ENCODE assay signal across 18 cellular contexts in the genomic region with DNA sequence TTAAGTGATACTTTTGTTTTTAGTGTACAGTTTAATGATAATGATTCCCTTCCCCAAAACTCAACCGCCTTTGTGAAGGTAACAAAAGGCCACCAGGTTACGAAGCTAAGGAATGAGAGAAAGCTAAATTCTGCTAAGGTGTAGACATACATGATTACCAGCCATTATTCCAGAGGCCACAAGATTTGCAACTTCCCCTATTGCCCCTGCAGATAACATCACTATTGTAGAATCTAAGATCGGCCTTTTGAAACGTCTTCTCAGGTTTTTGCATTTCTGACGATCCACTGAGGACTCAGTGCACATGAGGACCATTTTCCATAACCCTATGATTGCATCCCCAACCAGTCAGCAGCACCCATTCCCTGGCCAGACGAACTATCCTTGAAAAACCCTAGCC. TPM values are rescaled to one million over a fixed set of nuclear protein-coding genes. Genes with fewer than 3 reads are reported as not detected.
DNase-seq lines count a peak whose midpoint lies in the region; ATAC-seq, FAIRE-seq and TF ChIP-seq lines count a peak whose summit lies in the region.
"Had no signal": no experiment of that assay in that cellular context is flagged by ENCODE, and none has a peak within 500 bp of the region (broad histone marks: within the 10 kb centered on the region; RNA-seq: fewer than 3 reads in every experiment).

No MANE protein-coding gene starts in this region.

- H3K79me2 ChIP-seq in K562 (ENCODE audit: control insufficient read depth, insufficient read depth, low read length) = no peaks in the 10 kb centered on the region

- POLR2A ChIA-PET in K562 (lab: Yijun Ruan, JAX) = interaction anchor here (1.3 kb wide), 1 partner anchor 31 kb away, joined by 4 read pairs; no protein-coding TSS in a partner anchor

- H3K27ac ChIP-seq in K562 (ENCODE audit: extremely low read depth, low read depth, low read length) = no peak overlapping the region
- no peak overlapping the region for H3K27ac ChIP-seq in ascending aorta
- H3K27ac ChIP-seq: 22Rv1, Peyer's patch had no signal

- no peak overlapping the region for H2AFZ ChIP-seq in K562 (ENCODE audit: low read depth, low read length)

- no peak for TF ChIP-seq EP300 in K562 (IDR thresholded peaks at IDR 0.05; ENCODE audit: low read length)

- no TSS peak for BruUV-seq in K562 (replicated peaks; lab: Mats Ljungman, UMichigan)

- intact Hi-C loops in K562 (cut with micrococcal nuclease) = no loop called here
- intact Hi-C loops in ascending aorta (cut with DNase I) = no loop called here
- intact Hi-C loops in Right ventricle myocardium superior (cut with DNase I) = no loop called here

- in situ Hi-C loops in K562 (cut with MboI) = no loop called here

- no peak for TF ChIP-seq RAD21 in K562 (CRISPR knock-in tag; conservative IDR thresholded peaks at IDR 0.05 in 1 of 2, IDR thresholded peaks at IDR 0.05 in 1 of 2)

- H3K9me3 ChIP-seq in K562 (replicated peaks; ENCODE audit: control insufficient read depth, insufficient read depth, low read depth, low read length) (no peaks in the 10 kb centered on the region), ascending aorta (no peaks in the 10 kb centered on the region)
- H3K9me3 ChIP-seq: Peyer's patch, SK-N-SH had no signal

- ATAC-seq in K562 (no peak), Right ventricle myocardium superior (ENCODE audit: poor library complexity) (no peak), GM21526 (IDR thresholded peaks at IDR 0.05; ENCODE audit: low FRiP score, unreplicated experiment) (no peak)

- H3K4me3 ChIP-seq in K562 = no peak overlapping the region
- H3K4me3 ChIP-seq in ascending aorta = no peak overlapping the region
- H3K4me3 ChIP-seq: Peyer's patch had no signal

- no peak for TF ChIP-seq POLR2A in K562 (conservative IDR thresholded peaks at IDR 0.05)

- peaks cover 0 to 8% of the 10 kb centered on the region in 2 experiments; a peak in 2 of 5 replicates for H3K4me1 ChIP-seq in K562 (replicated peaks in 1 of 2; ENCODE audit: control insufficient read depth in 2 of 2, insufficient read depth in 2 of 2, low read length in 2 of 2)
- H3K4me1 ChIP-seq in ascending aorta = peaks cover 6 to 9% of the 10 kb centered on the region in 2 donors

- no peak overlapping the region for H3K4me2 ChIP-seq in K562 (ENCODE audit: insufficient read depth, low read length)
- H3K4me2 ChIP-seq: SK-N-SH had no signal

- H3K36me3 ChIP-seq in K562 (ENCODE audit: control insufficient read depth, insufficient read depth, low read length) (no peaks in the 10 kb centered on the region), ascending aorta (no peaks in the 10 kb centered on the region)
- H3K36me3 ChIP-seq: Peyer's patch had no signal

- DNase-seq in SKM-1 treated with dmso at 0.1 percent for 144 hours (lab: John Stamatoyannopoulos, UW; ENCODE audit: unreplicated experiment) (peak; percentile 40), SKM-1 (lab: John Stamatoyannopoulos, UW; ENCODE audit: unreplicated experiment) (no peak), NOMO-1 treated with dmso at 0.1 percent for 144 hours (lab: John Stamatoyannopoulos, UW; ENCODE audit: unreplicated experiment) (peak; percentile 43), K562 (ENCODE audit: extremely low read depth in 1 of 4, low spot score in 3 of 4) (no peak), ascending aorta (ENCODE audit: low spot score in 2 of 2) (no peak), Right ventricle myocardium superior (no peak)
- DNase-seq in activated CD4-positive, CD25-positive, alpha-beta regulatory T cell treated with anti-CD3 and anti-CD28 coated beads, Interleukin-2, amount 50 U/mL, for 72 hours = no peak
- DNase-seq: DND-41; GDM1; NCI-H187; NCI-H226; NK-92 treated with Interleukin-12 subunit alpha and Interleukin-12 subunit beta, amount 100 ng/mL, for 24 hours; Peyer's patch; SHP77; SK-N-SH had no signal

- FAIRE-seq in K562 (lab: Jason Lieb, UNC) = no peak
- FAIRE-seq: GM12891 had no signal

- no peak overlapping the region for H3K9ac ChIP-seq in K562 (ENCODE audit: insufficient read depth in 1 of 2, low read depth in 2 of 2, low read length in 2 of 2)
- H3K9ac ChIP-seq: SK-N-SH had no signal

- no peaks in the 10 kb centered on the region for H3K9me1 ChIP-seq in K562 (ENCODE audit: control insufficient read depth, insufficient read depth, low read length)

- CTCF ChIA-PET in K562 (lab: Yijun Ruan, JAX; ENCODE audit: low intra/inter-chr PET ratio) = no interaction called here

- 12% methylated on average over 6 of the region's 6 CpGs for WGBS in K562 (ENCODE audit: insufficient coverage, low coverage, missing lambda C conversion rate)

- TF ChIP-seq CTCF in K562 (IDR thresholded peaks at IDR 0.05 in 2 of 3, conservative IDR thresholded peaks at IDR 0.05 in 1 of 3; ENCODE audit: insufficient read depth in 2 of 3, low read depth in 1 of 3, low read length in 3 of 3) (no peak), ascending aorta (IDR thresholded peaks at IDR 0.05) (no peak)

- peaks cover 3 to 37% of the 10 kb centered on the region in 2 experiments; a peak in 4 of 5 replicates for H3K27me3 ChIP-seq in K562 (ENCODE audit: control insufficient read depth in 2 of 2, insufficient read depth in 2 of 2, low read length in 2 of 2)
- H3K27me3 ChIP-seq in ascending aorta = no peaks in the 10 kb centered on the region
- H3K27me3 ChIP-seq: Peyer's patch had no signal

- H4K20me1 ChIP-seq in K562 (replicated peaks; ENCODE audit: control insufficient read depth, insufficient read depth, low read length) = no peaks in the 10 kb centered on the region

TF ChIP-seq in K562, 482 proteins besides CTCF, POLR2A, EP300 and RAD21:
- 0 out of 2 replicates have a peak, but pooled peaks have one; percentile 50 for TF ChIP-seq MTA1 (IDR thresholded peaks at IDR 0.05; ENCODE audit: borderline replicate concordance)
- peak; percentile 38 for TF ChIP-seq MEIS2 (IDR thresholded peaks at IDR 0.05; ENCODE audit: partially characterized antibody)
- no peak for TF ChIP-seq SAFB2 (IDR thresholded peaks at IDR 0.05; ENCODE audit: borderline replicate concordance, low read depth, low read length, severe bottlenecking)
- no peak for TF ChIP-seq TEAD4 (IDR thresholded peaks at IDR 0.05; ENCODE audit: low read length)
- TF ChIP-seq TEAD4 (CRISPR knock-in tag; IDR thresholded peaks at IDR 0.05; ENCODE audit: borderline replicate concordance) = no peak
- peak in 1 of 2 experiments; percentile 7; a peak in 1 of 4 replicates for TF ChIP-seq RCOR1 (IDR thresholded peaks at IDR 0.05; ENCODE audit: borderline replicate concordance in 1 of 2, low read depth in 2 of 2, low read length in 2 of 2)
- TF ChIP-seq SOX6 (IDR thresholded peaks at IDR 0.05) = peak; percentile 87; the same call in 1 of the 2 replicates

RNA-seq across cellular contexts. Expression of a gene that starts 33.9 kb away (rescaled TPM):
- 0.81 and 2.2 TPM in 2 replicates for total RNA-seq in K562 (2011; cell fraction: chromatin; rRNA removed; ENCODE audit: low replicate concordance)
- total RNA-seq in K562 (2011; cell fraction: nucleolus; rRNA removed) = 1.7 and 2.0 TPM in 2 replicates
- total RNA-seq in K562 (2011; cell fraction: nucleoplasm; rRNA removed) = 1.8 and 2.4 TPM in 2 replicates
- total RNA-seq in K562 (2014; rRNA removed) (1.4 and 2.4 TPM in 2 replicates), K562 (2014; rRNA removed; fragmentation: Illumina TruSeq; extraction: Trizol) (1.5 and 1.6 TPM in 2 replicates), K562 (2015; rRNA removed; fragmentation: Illumina TruSeq; extraction: Trizol) (2.8 and 3.0 TPM in 2 replicates), K562 (2021) (2.0 and 2.9 TPM in 2 replicates), ascending aorta (2.1 TPM), Right ventricle myocardium superior (28.3 TPM)
- polyA plus RNA-seq in K562 (2011; rRNA removed) (2.2 and 2.3 TPM in 2 replicates), K562 (2014; fragmentation: Illumina TruSeq; extraction: Trizol) (1.9 and 2.6 TPM in 2 replicates), K562 (2014; fragmentation: Nextera tagmentation; extraction: Ambion mirVana) (under 1 TPM; 0.07 to 0.22 TPM), K562 (2014; rRNA removed) (1.9 and 2.5 TPM in 2 replicates)
- polyA plus RNA-seq in K562 (2011; cell fraction: cytosol; rRNA removed) = 2.3 and 2.9 TPM in 2 replicates
- 1.2 and 2.1 TPM in 2 replicates for polyA plus RNA-seq in K562 (2011; cell fraction: nucleus; rRNA removed)
- 3.0 and 3.7 TPM in 2 replicates for polyA plus RNA-seq in K562 (2012)
- 1.4 TPM in 2 replicates for polyA minus RNA-seq in K562 (2011; rRNA and poly(A)+ RNA removed)
- polyA minus RNA-seq in K562 (2011; cell fraction: cytosol; rRNA and poly(A)+ RNA removed) = 0.67 and 1.7 TPM in 2 replicates
- 0.94 and 2.0 TPM in 2 replicates for polyA minus RNA-seq in K562 (2011; cell fraction: nucleus; rRNA and poly(A)+ RNA removed)

RNA-seq across cellular contexts. Expression of a gene that starts 47.6 kb away (rescaled TPM):
- 1.8 and 3.5 TPM in 2 replicates for total RNA-seq in K562 (2011; cell fraction: chromatin; rRNA removed; ENCODE audit: low replicate concordance)
- 1.3 and 2.8 TPM in 2 replicates for total RNA-seq in K562 (2011; cell fraction: nucleolus; rRNA removed)
- 1.2 and 3.2 TPM in 2 replicates for total RNA-seq in K562 (2011; cell fraction: nucleoplasm; rRNA removed)
- 4.1 and 6.2 TPM in 2 replicates for total RNA-seq in K562 (2014; rRNA removed)
- total RNA-seq in K562 (2014; rRNA removed; fragmentation: Illumina TruSeq; extraction: Trizol) = 7.5 and 10.0 TPM in 2 replicates
- total RNA-seq in K562 (2015; rRNA removed; fragmentation: Illumina TruSeq; extraction: Trizol) = 11.1 and 11.9 TPM in 2 replicates
- total RNA-seq in K562 (2021) = 10.8 and 13.9 TPM in 2 replicates
- 4.4 and 7.8 TPM in 2 replicates for polyA plus RNA-seq in K562 (2011; rRNA removed)
- 15.6 and 16.4 TPM in 2 replicates for polyA plus RNA-seq in K562 (2011; cell fraction: cytosol; rRNA removed)
- polyA plus RNA-seq in K562 (2011; cell fraction: nucleus; rRNA removed) = 4.4 and 4.7 TPM in 2 replicates
- polyA plus RNA-seq in K562 (2012) = 14.5 and 40.7 TPM in 2 replicates
- 14.1 and 14.8 TPM in 2 replicates for polyA plus RNA-seq in K562 (2014; fragmentation: Illumina TruSeq; extraction: Trizol)
- polyA plus RNA-seq in K562 (2014; fragmentation: Nextera tagmentation; extraction: Ambion mirVana) = 10 to 100 TPM; 14.9 to 17.8 TPM
- 4.9 and 6.8 TPM in 2 replicates for polyA plus RNA-seq in K562 (2014; rRNA removed)
- polyA minus RNA-seq in K562 (2011; rRNA and poly(A)+ RNA removed) = 2.9 and 3.1 TPM in 2 replicates
- 2.1 and 4.6 TPM in 2 replicates for polyA minus RNA-seq in K562 (2011; cell fraction: cytosol; rRNA and poly(A)+ RNA removed)
- 1.2 and 2.2 TPM in 2 replicates for polyA minus RNA-seq in K562 (2011; cell fraction: nucleus; rRNA and poly(A)+ RNA removed)
- 40.7 TPM for total RNA-seq in ascending aorta
- total RNA-seq in Right ventricle myocardium superior = 74.3 TPM

Comparison
In these comparisons a context has a peak if more than half of its experiments do, and no peak if none do; other contexts are left out.
1. DNase-seq: peak in SKM-1 treated with dmso at 0.1 percent for 144 hours (single experiment) and NOMO-1 treated with dmso at 0.1 percent for 144 hours (single experiment); none in SKM-1 (single experiment), K562 (0 of 4), ascending aorta (0 of 2), activated CD4-positive, CD25-positive, alpha-beta regulatory T cell treated with anti-CD3 and anti-CD28 coated beads, Interleukin-2, amount 50 U/mL, for 72 hours (single experiment) and Right ventricle myocardium superior (single experiment).